1 cellular context compared by ENCODE assay signal in the genomic region with DNA sequence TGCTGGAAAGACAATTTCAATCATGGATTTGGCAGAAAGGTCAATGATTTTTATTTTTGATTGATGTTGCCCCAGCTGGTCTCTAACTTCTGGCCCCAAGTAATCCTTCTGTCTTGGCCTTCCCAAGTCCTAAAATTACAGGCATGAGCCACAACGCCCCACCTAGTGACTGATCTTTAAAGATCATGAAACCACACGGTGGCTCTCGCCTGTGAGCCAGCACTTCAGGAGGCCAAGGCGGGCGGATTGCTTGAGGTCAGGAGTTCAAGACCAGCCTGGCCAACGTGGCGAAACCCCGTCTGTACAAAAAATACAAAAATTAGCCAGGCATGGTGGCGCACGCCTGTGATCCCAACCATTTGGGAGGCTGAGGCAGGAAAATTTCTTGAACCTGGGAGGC.
TF ChIP-seq lines count a peak whose summit lies in the region.

No MANE protein-coding gene starts in this region.

TF ChIP-seq in HepG2, 621 proteins besides CTCF, POLR2A, EP300 and RAD21:
- peak; percentile 25; the same call in 1 of the 2 replicates for TF ChIP-seq SAP130 (CRISPR knock-in tag; IDR thresholded peaks at IDR 0.05; ENCODE audit: low read depth)
- TF ChIP-seq ZNF644 (CRISPR knock-in tag; IDR thresholded peaks at IDR 0.05; ENCODE audit: low read depth), result peak; percentile 29; the same call in 1 of the 2 replicates
- TF ChIP-seq, protein P1, sequence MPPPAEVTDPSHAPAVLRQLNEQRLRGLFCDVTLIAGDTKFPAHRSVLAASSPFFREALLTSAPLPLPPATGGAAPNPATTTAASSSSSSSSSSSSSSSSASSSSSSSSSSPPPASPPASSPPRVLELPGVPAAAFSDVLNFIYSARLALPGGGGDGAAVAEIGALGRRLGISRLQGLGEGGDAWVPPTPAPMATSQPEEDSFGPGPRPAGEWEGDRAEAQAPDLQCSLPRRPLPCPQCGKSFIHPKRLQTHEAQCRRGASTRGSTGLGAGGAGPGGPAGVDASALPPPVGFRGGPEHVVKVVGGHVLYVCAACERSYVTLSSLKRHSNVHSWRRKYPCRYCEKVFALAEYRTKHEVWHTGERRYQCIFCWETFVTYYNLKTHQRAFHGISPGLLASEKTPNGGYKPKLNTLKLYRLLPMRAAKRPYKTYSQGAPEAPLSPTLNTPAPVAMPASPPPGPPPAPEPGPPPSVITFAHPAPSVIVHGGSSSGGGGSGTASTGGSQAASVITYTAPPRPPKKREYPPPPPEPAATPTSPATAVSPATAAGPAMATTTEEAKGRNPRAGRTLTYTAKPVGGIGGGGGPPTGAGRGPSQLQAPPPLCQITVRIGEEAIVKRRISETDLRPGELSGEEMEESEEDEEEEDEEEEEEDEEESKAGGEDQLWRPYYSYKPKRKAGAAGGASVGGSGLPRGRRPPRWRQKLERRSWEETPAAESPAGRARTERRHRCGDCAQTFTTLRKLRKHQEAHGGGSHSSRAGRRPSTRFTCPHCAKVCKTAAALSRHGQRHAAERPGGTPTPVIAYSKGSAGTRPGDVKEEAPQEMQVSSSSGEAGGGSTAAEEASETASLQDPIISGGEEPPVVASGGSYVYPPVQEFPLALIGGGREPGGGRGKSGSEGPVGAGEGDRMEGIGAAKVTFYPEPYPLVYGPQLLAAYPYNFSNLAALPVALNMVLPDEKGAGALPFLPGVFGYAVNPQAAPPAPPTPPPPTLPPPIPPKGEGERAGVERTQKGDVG (CRISPR knock-in tag; IDR thresholded peaks at IDR 0.05; ENCODE audit: borderline replicate concordance), result no peak
- TF ChIP-seq STAG1 (CRISPR knock-in tag; IDR thresholded peaks at IDR 0.05), result 0 out of 2 replicates have a peak, but pooled peaks have one; percentile 9
- TF ChIP-seq ZMYM3 (CRISPR knock-in tag; IDR thresholded peaks at IDR 0.05), result peak; percentile 55
- 0 out of 2 replicates have a peak, but pooled peaks have one; percentile 19 for TF ChIP-seq NR2F6 (IDR thresholded peaks at IDR 0.05)
- TF ChIP-seq NR2F6 (CRISPR knock-in tag; IDR thresholded peaks at IDR 0.05), result no peak
- TF ChIP-seq, protein P2, sequence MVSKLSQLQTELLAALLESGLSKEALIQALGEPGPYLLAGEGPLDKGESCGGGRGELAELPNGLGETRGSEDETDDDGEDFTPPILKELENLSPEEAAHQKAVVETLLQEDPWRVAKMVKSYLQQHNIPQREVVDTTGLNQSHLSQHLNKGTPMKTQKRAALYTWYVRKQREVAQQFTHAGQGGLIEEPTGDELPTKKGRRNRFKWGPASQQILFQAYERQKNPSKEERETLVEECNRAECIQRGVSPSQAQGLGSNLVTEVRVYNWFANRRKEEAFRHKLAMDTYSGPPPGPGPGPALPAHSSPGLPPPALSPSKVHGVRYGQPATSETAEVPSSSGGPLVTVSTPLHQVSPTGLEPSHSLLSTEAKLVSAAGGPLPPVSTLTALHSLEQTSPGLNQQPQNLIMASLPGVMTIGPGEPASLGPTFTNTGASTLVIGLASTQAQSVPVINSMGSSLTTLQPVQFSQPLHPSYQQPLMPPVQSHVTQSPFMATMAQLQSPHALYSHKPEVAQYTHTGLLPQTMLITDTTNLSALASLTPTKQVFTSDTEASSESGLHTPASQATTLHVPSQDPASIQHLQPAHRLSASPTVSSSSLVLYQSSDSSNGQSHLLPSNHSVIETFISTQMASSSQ (IDR thresholded peaks at IDR 0.05; ENCODE audit: low read depth), result no peak
- TF ChIP-seq, protein P2 (CRISPR knock-in tag; IDR thresholded peaks at IDR 0.05; ENCODE audit: borderline replicate concordance), result no peak
- 0 out of 2 replicates have a peak, but pooled peaks have one; percentile 29 for TF ChIP-seq RARA (CRISPR knock-in tag; IDR thresholded peaks at IDR 0.05)
- TF ChIP-seq MTA1 (CRISPR knock-in tag; IDR thresholded peaks at IDR 0.05; ENCODE audit: borderline replicate concordance), result no peak
TF ChIP-seq in HepG2: peak in this region for 6.
